Comparison of ENCODE assay signal across 19 cellular contexts in genomic region chr15:43531018-43531667, GRCh38. TPM values are rescaled to one million over a fixed set of nuclear protein-coding genes. Genes with fewer than 3 reads are reported as not detected.
DNase-seq lines count a peak whose midpoint lies in the region; ATAC-seq, FAIRE-seq and TF ChIP-seq lines count a peak whose summit lies in the region.
"Had no signal": no experiment of that assay in that cellular context is flagged by ENCODE, and none has a peak within 500 bp of the region (broad histone marks: within the 10 kb centered on the region; RNA-seq: fewer than 3 reads in every experiment).

No MANE protein-coding gene starts in this region.

- H3K4me3 Mint-ChIP-seq in H9 (no peak overlapping the region), nephron (no peak overlapping the region)
- H3K4me3 Mint-ChIP-seq: B cell; dendritic cell treated with granulocyte-macrophage colony-stimulating factor and Interleukin-4, amounts not matched to agents 40 ng/mL and 50 ng/mL, for 4 days had no signal

- H3K14ac ChIP-seq in H9 (ENCODE audit: insufficient read depth, low read length), result no peak overlapping the region

- no peak overlapping the region for H2BK5ac ChIP-seq in H9 (ENCODE audit: insufficient read length, low read length)

- no peak overlapping the region for H3K18ac ChIP-seq in H9 (ENCODE audit: insufficient read length, low read depth, low read length)

- H2AK5ac ChIP-seq in H9 (ENCODE audit: insufficient read length, low read length), result no peak overlapping the region

- ATAC-seq in pancreas (no peak), GM19395 (IDR thresholded peaks at IDR 0.05; ENCODE audit: unreplicated experiment) (no peak)

- DNase-seq in AG20443 (ENCODE audit: low spot score) (peak; percentile 12), H9 (no peak), dorsolateral prefrontal cortex (peak in 3 of 10 donors; percentile 17 to 62 (median 30)), DMS153 treated with DMSO at 0.1 percent for 48 hours (lab: John Stamatoyannopoulos, UW; ENCODE audit: unreplicated experiment) (no peak), pancreas (no peak)
- no peak for DNase-seq in activated CD8-positive, alpha-beta memory T cell treated with anti-CD3 and anti-CD28 coated beads for 24 hours
- DNase-seq: activated gamma-delta T cell; esophagus squamous epithelium; KBM-7; NCI-H1092; NCI-H524; stimulated activated CD4-positive, alpha-beta T cell treated with anti-CD3 and anti-CD28 coated beads, Interleukin-15, amount 100 ng/mL, for 24 hours; T-helper 1 cell; WERI-Rb-1 had no signal

- H3K27ac Mint-ChIP-seq in H9 (peak overlapping the region in 2 of 3 experiments; percentile 30 to 54; a peak in 2 of 7 replicates), nephron (peak overlapping the region; percentile 11 to 37 (median 25))
- H3K27ac Mint-ChIP-seq: B cell; dendritic cell treated with granulocyte-macrophage colony-stimulating factor and Interleukin-4, amounts not matched to agents 40 ng/mL and 50 ng/mL, for 4 days had no signal

- no peak overlapping the region for H2BK20ac ChIP-seq in H9 (ENCODE audit: low read depth, low read length, poor library complexity, severe bottlenecking)

- H3K4me1 Mint-ChIP-seq in H9 (peaks cover 20 to 29% of the 10 kb centered on the region in 2 experiments), nephron (peaks cover 20% of the 10 kb centered on the region)
- H3K4me1 Mint-ChIP-seq: B cell had no signal

- no peaks in the 10 kb centered on the region for H3K9me3 Mint-ChIP-seq in H9
- no peaks in the 10 kb centered on the region for H3K9me3 Mint-ChIP-seq in nephron
- H3K9me3 Mint-ChIP-seq: dendritic cell treated with granulocyte-macrophage colony-stimulating factor and Interleukin-4, amounts not matched to agents 40 ng/mL and 50 ng/mL, for 4 days had no signal

- no peak overlapping the region for H3K56ac ChIP-seq in H9 (ENCODE audit: insufficient read length, low read depth, low read length)

- H3K79me1 ChIP-seq in H9 (ENCODE audit: insufficient read depth, low read depth, low read length, poor library complexity, severe bottlenecking), result no peaks in the 10 kb centered on the region

- no peak overlapping the region for H2AFZ ChIP-seq in H9 (ENCODE audit: low read length)

- H3K4ac ChIP-seq in H9 (ENCODE audit: low read depth, low read length), result no peak overlapping the region

- no peak overlapping the region for H3K4me2 ChIP-seq in H9 (ENCODE audit: insufficient read depth, insufficient read length, low read length)

- peaks cover 5% of the 10 kb centered on the region for H3K27me3 Mint-ChIP-seq in H9 (ENCODE audit: low read depth)
- H3K27me3 Mint-ChIP-seq in nephron (ENCODE audit: low read depth), result no peaks in the 10 kb centered on the region
- H3K27me3 Mint-ChIP-seq: B cell had no signal

- H3K23me2 ChIP-seq in H9 (ENCODE audit: insufficient read length, low read depth, low read length, poor library complexity, severe bottlenecking), result no peaks in the 10 kb centered on the region

- H3T11ph ChIP-seq in H9 (ENCODE audit: low read length), result no peak overlapping the region

- no peak for FAIRE-seq in pancreas (lab: Jason Lieb, UNC)
- FAIRE-seq: RCC 7860 had no signal

- H4K91ac ChIP-seq in H9 (ENCODE audit: insufficient read length, low read depth, low read length), result no peak overlapping the region

- H2BK120ac ChIP-seq in H9 (ENCODE audit: low read depth, low read length, poor library complexity, severe bottlenecking), result no peak overlapping the region

- no peaks in the 10 kb centered on the region for H4K20me1 ChIP-seq in H9 (ENCODE audit: control insufficient read depth, insufficient read depth, insufficient read length)

- no peak overlapping the region for H4K8ac ChIP-seq in H9 (replicated peaks; ENCODE audit: insufficient read length, low read depth, low read length)

- H2BK15ac ChIP-seq in H9 (ENCODE audit: low read depth, low read length), result no peak overlapping the region

- H3K9ac ChIP-seq in H9 (ENCODE audit: extremely low read depth, insufficient read length, low read length), result no peak overlapping the region

- no CpG with 5 or more reads among the region's 7 CpGs for WGBS in H9 (ENCODE audit: extremely low coverage, insufficient read length, low lambda C conversion rate)
- 42 to 47% methylated on average over 7 of the region's 7 CpGs for WGBS in pancreas, 2 donors

- no peak overlapping the region for H2BK12ac ChIP-seq in H9 (ENCODE audit: insufficient read length, low read depth, low read length)

- H3K36me3 Mint-ChIP-seq in H9 (ENCODE audit: insufficient read depth in 1 of 3, low read depth in 3 of 3) (peaks cover 0 to 4% (median 0%) of the 10 kb centered on the region in 3 experiments; a peak in 1 of 7 replicates), nephron (ENCODE audit: low read depth) (peaks cover 26% of the 10 kb centered on the region)

- H3K4me3 ChIP-seq in dorsolateral prefrontal cortex, result no peak overlapping the region
- no peak overlapping the region for H3K4me3 ChIP-seq in pancreas
- H3K4me3 ChIP-seq: esophagus squamous epithelium had no signal

- H3K4me1 ChIP-seq in H9 (ENCODE audit: insufficient read depth, low read length), result peaks cover 8% of the 10 kb centered on the region; the same call in 1 of the 2 replicates
- H3K4me1 ChIP-seq in pancreas, result no peaks in the 10 kb centered on the region
- H3K4me1 ChIP-seq: esophagus squamous epithelium had no signal

- intact Hi-C loops in dorsolateral prefrontal cortex (cut with DNase I) (no loop called here), pancreas (cut with DNase I) (no loop called here)

- H4K5ac ChIP-seq in H9 (ENCODE audit: insufficient read length, low read depth, low read length), result no peak overlapping the region

- H3K36me3 ChIP-seq in pancreas, result no peaks in the 10 kb centered on the region

- H3K27ac ChIP-seq in H9 (ENCODE audit: insufficient read length, low read depth, low read length) (no peak overlapping the region), dorsolateral prefrontal cortex (peak overlapping the region in 46 of 59 donors; percentile 1 to 72 (median 53)), pancreas (no peak overlapping the region)
- H3K27ac ChIP-seq: esophagus squamous epithelium, WERI-Rb-1 had no signal

- no peaks in the 10 kb centered on the region for H3K9me3 ChIP-seq in H9 (ENCODE audit: control insufficient read depth, low read depth, low read length)
- H3K9me3 ChIP-seq in pancreas, result no peaks in the 10 kb centered on the region
- H3K9me3 ChIP-seq: esophagus squamous epithelium had no signal

- no peak overlapping the region for H3K23ac ChIP-seq in H9 (ENCODE audit: insufficient read length, low read depth, low read length)

- no peaks in the 10 kb centered on the region for H3K79me2 ChIP-seq in H9 (ENCODE audit: insufficient read depth, low read length)

- H3K27me3 ChIP-seq in H9 (ENCODE audit: insufficient read depth, low read length) (no peaks in the 10 kb centered on the region), dorsolateral prefrontal cortex (no peaks in the 10 kb centered on the region), pancreas (no peaks in the 10 kb centered on the region)
- H3K27me3 ChIP-seq: esophagus squamous epithelium had no signal

- TF ChIP-seq CTCF in H9 (conservative IDR thresholded peaks at IDR 0.05) (no peak), dorsolateral prefrontal cortex (IDR thresholded peaks at IDR 0.05 in 54 of 56, conservative IDR thresholded peaks at IDR 0.05 in 2 of 56; ENCODE audit: low read depth in 1 of 56, partially characterized antibody in 56 of 56) (no peak), nephron (IDR thresholded peaks at IDR 0.05; ENCODE audit: unreplicated experiment in 3 of 3) (no peak), pancreas (IDR thresholded peaks at IDR 0.05) (no peak)

RNA-seq across cellular contexts. Expression of gene MAP1A, which starts 13.7 kb away (rescaled TPM):
- total RNA-seq in H9 (2021) (2.5 TPM in 2 replicates), dorsolateral prefrontal cortex (100 to 1,000 TPM; 301 to 845 (median 633) TPM), pancreas (1 to 10 TPM in 3 of 6 donors, under 1 TPM in 3; 0.59 to 4.1 (median 1.6) TPM)
- polyA plus RNA-seq in pancreas, result 1 to 10 TPM; 1.3 to 1.7 TPM

RNA-seq across cellular contexts. Expression of gene TP53BP1, which starts 38.2 kb away (rescaled TPM):
- total RNA-seq in H9 (2021) (74.5 and 81.5 TPM in 2 replicates), dorsolateral prefrontal cortex (100 to 1,000 TPM in 52 of 120 experiments, 10 to 100 TPM in 68; 71.0 to 120 (median 97.6) TPM), pancreas (10 to 100 TPM; 12.6 to 31.8 (median 15.2) TPM)
- 10 to 100 TPM; 12.4 to 19.0 TPM for polyA plus RNA-seq in pancreas

RNA-seq across cellular contexts. Expression of gene PPIP5K1, which starts 58.9 kb away (rescaled TPM):
- total RNA-seq in H9 (2021), result 28.5 and 30.1 TPM in 2 replicates
- 100 to 1,000 TPM; 118 to 291 (median 195) TPM for total RNA-seq in dorsolateral prefrontal cortex
- total RNA-seq in pancreas, result 10 to 100 TPM; 13.3 to 39.9 (median 17.2) TPM
- polyA plus RNA-seq in pancreas, result 10 to 100 TPM; 11.3 to 16.0 TPM

Comparison
In these comparisons a context has a peak if more than half of its experiments do, and no peak if none do; other contexts are left out.
1. H3K27ac ChIP-seq: peak in dorsolateral prefrontal cortex (46 of 59); none in H9 (single experiment) and pancreas (0 of 4).
2. RNA of gene MAP1A, which starts 13.7 kb away (total RNA-seq): 301 to 845 TPM in dorsolateral prefrontal cortex; 0.59 to 4.1 TPM in pancreas and 2.5 TPM in H9; every median in the first group is over 10 times any median in the second.